In genomic region chr20:33387177-33387576, GRCh38 we compare ENCODE assay signal across 15 cellular contexts. TPM values are rescaled to one million over a fixed set of nuclear protein-coding genes. Genes with fewer than 3 reads are reported as not detected.
A peak's percentile ranks its signal among the peaks of the same experiment; 100 is the strongest.
DNase-seq lines count a peak whose midpoint lies in the region; ATAC-seq and TF ChIP-seq lines count a peak whose summit lies in the region.
"Had no signal": no experiment of that assay in that cellular context is flagged by ENCODE, and none has a peak within 500 bp of the region (broad histone marks: within the 10 kb centered on the region; RNA-seq: fewer than 3 reads in every experiment).

No MANE protein-coding gene starts in this region.

- H3K4ac ChIP-seq in mesenchymal stem cell (ENCODE audit: low read depth in 1 of 2, low read length in 2 of 2) = no peak overlapping the region

- POLR2A ChIA-PET in PC-3 (lab: Charles Lee; ENCODE audit: unreplicated experiment) = interaction anchor here (0.5 kb wide), 1 partner anchor 13 kb away, joined by 6 read pairs; no protein-coding TSS in a partner anchor
- POLR2A ChIA-PET in CD4-positive, alpha-beta memory T cell (lab: Charles Lee; ENCODE audit: partially characterized antibody) = no interaction called here

- intact Hi-C loops in PC-3 (cut with micrococcal nuclease) = no loop called here
- intact Hi-C loops in CD4-positive, alpha-beta memory T cell (cut with micrococcal nuclease) = no loop called here

- H3K9me3 ChIP-seq in PC-3 (ENCODE audit: low read length) (no peaks in the 10 kb centered on the region), mesenchymal stem cell (ENCODE audit: control insufficient read depth, low read length) (no peaks in the 10 kb centered on the region)
- no peaks in the 10 kb centered on the region for H3K9me3 ChIP-seq in CD4-positive, alpha-beta memory T cell (ENCODE audit: control insufficient read depth in 1 of 2, low read length in 2 of 2)
- H3K9me3 ChIP-seq: body of pancreas had no signal

- no peak overlapping the region for H4K8ac ChIP-seq in mesenchymal stem cell (ENCODE audit: low read length)

- H3K4me1 ChIP-seq in PC-3 (ENCODE audit: insufficient read depth, low read length) = no peaks in the 10 kb centered on the region
- peaks cover 1% of the 10 kb centered on the region for H3K4me1 ChIP-seq in mesenchymal stem cell (ENCODE audit: control insufficient read depth, insufficient read depth, low read depth, low read length)
- no peaks in the 10 kb centered on the region for H3K4me1 ChIP-seq in CD4-positive, alpha-beta memory T cell (ENCODE audit: insufficient read depth, low read length)
- H3K4me1 ChIP-seq: body of pancreas had no signal

- no peaks in the 10 kb centered on the region for H3F3A ChIP-seq in PC-3 (ENCODE audit: low read length, unreplicated experiment)

- no peak overlapping the region for H2BK12ac ChIP-seq in mesenchymal stem cell (ENCODE audit: low read length in 2 of 2)

- no peak for TF ChIP-seq CTCF in PC-3 (conservative IDR thresholded peaks at IDR 0.05; ENCODE audit: low read depth, low read length)

- no peaks in the 10 kb centered on the region for H3K27me3 ChIP-seq in PC-3 (ENCODE audit: low read length)
- no peaks in the 10 kb centered on the region for H3K27me3 ChIP-seq in mesenchymal stem cell (ENCODE audit: control insufficient read depth in 1 of 2, insufficient read depth in 1 of 2, low read length in 2 of 2)
- no peaks in the 10 kb centered on the region for H3K27me3 ChIP-seq in CD4-positive, alpha-beta memory T cell (ENCODE audit: insufficient read depth, low read length)
- H3K27me3 ChIP-seq: BLaER1 treated with 17β-estradiol and CSF1 and Interleukin-3, amounts not matched to agents 10 nM and 100 nM; body of pancreas had no signal

- peak; percentile 73 for ATAC-seq in PC-3
- ATAC-seq: body of pancreas; stimulated activated naive CD8-positive, alpha-beta T cell treated with anti-CD3 and anti-CD28 coated beads, Interleukin-15, Interleukin-2, amounts not matched to agents 100 U/mL and 50 U/mL, for 24 hours had no signal

- H3K79me2 ChIP-seq in PC-3 (ENCODE audit: low read length) = no peaks in the 10 kb centered on the region

- H2AK5ac ChIP-seq in mesenchymal stem cell (ENCODE audit: low read length, severe bottlenecking) = no peak overlapping the region

- TF ChIP-seq POLR2A in erythroblast (IDR thresholded peaks at IDR 0.05; ENCODE audit: low read length) = peak; percentile 39

- no peaks in the 10 kb centered on the region for H3K9me3 Mint-ChIP-seq in CD4-positive, alpha-beta memory T cell
- H3K9me3 Mint-ChIP-seq: activated CD4-positive, alpha-beta T cell treated with anti-CD3 and anti-CD28 coated beads, Interleukin-2, amount 10 ng/mL, durations not matched to agents 7 days and 5 days had no signal

- H3K4me3 ChIP-seq in PC-3 (ENCODE audit: low read length) (no peak overlapping the region), mesenchymal stem cell (ENCODE audit: insufficient read depth in 1 of 2, low read depth in 1 of 2, low read length in 2 of 2) (no peak overlapping the region)
- H3K4me3 ChIP-seq in CD4-positive, alpha-beta memory T cell (ENCODE audit: low read length in 2 of 2) = no peak overlapping the region
- H3K4me3 ChIP-seq: BLaER1 treated with 17β-estradiol and CSF1 and Interleukin-3, amounts not matched to agents 10 nM and 100 nM; body of pancreas had no signal

- DNase-seq in Caki2 (ENCODE audit: low read depth) (peak; percentile 88), PC-3 (no peak), erythroblast (lab: John Stamatoyannopoulos, UW) (no peak), mesenchymal stem cell (peak; percentile 86), Ammon's horn (ENCODE audit: low spot score) (no peak), NCI-H510A (lab: John Stamatoyannopoulos, UW) (no peak)
- no peak for DNase-seq in activated CD4-positive, alpha-beta T cell treated with anti-CD3 and anti-CD28 coated beads for 1 hour
- no peak for DNase-seq in CD4-positive, alpha-beta memory T cell
- DNase-seq: activated CD4-positive, alpha-beta T cell treated with anti-CD3 and anti-CD28 coated beads, Interleukin-2, amount 10 ng/mL, durations not matched to agents 7 days and 5 days; body of pancreas; HCEC 1CT; NCI-H1694; stimulated activated CD4-positive, alpha-beta T cell treated with anti-CD3 and anti-CD28 coated beads, Interleukin-4, amount 100 ng/mL, for 1 hour; stimulated activated naive CD8-positive, alpha-beta T cell treated with anti-CD3 and anti-CD28 coated beads, Interleukin-15, Interleukin-2, amounts not matched to agents 100 U/mL and 50 U/mL, for 24 hours had no signal

- no peak overlapping the region for H2BK5ac ChIP-seq in mesenchymal stem cell (ENCODE audit: low read depth, low read length, poor library complexity, severe bottlenecking)

- no peaks in the 10 kb centered on the region for H3K9me2 ChIP-seq in PC-3 (replicated peaks; ENCODE audit: low read length)

- no peak overlapping the region for H3K18ac ChIP-seq in mesenchymal stem cell (ENCODE audit: low read depth in 1 of 2, low read length in 2 of 2)

- no peak overlapping the region for H2AFZ ChIP-seq in PC-3 (ENCODE audit: low read length)
- no peak overlapping the region for H2AFZ ChIP-seq in mesenchymal stem cell (ENCODE audit: low read depth, low read length)

- H3K4me1 Mint-ChIP-seq in CD4-positive, alpha-beta memory T cell = peaks cover 0 to 6% (median under 1%) of the 10 kb centered on the region in 4 donors
- H3K4me1 Mint-ChIP-seq: activated CD4-positive, alpha-beta T cell treated with anti-CD3 and anti-CD28 coated beads, Interleukin-2, amount 10 ng/mL, durations not matched to agents 7 days and 5 days had no signal

- H3K4me3 Mint-ChIP-seq in CD4-positive, alpha-beta memory T cell = no peak overlapping the region
- H3K4me3 Mint-ChIP-seq: activated CD4-positive, alpha-beta T cell treated with anti-CD3 and anti-CD28 coated beads, Interleukin-2, amount 10 ng/mL, durations not matched to agents 7 days and 5 days had no signal

- H3K14ac ChIP-seq in mesenchymal stem cell (ENCODE audit: low read length in 2 of 2) = no peak overlapping the region

- no peak overlapping the region for H3K23ac ChIP-seq in mesenchymal stem cell (ENCODE audit: low read length in 2 of 2)

- CTCF ChIA-PET in PC-3 (lab: Charles Lee) = no interaction called here
- CTCF ChIA-PET in CD4-positive, alpha-beta memory T cell (lab: Charles Lee; ENCODE audit: partially characterized antibody) = no interaction called here

- H3K4me2 ChIP-seq in PC-3 (ENCODE audit: low read length) (no peak overlapping the region), mesenchymal stem cell (ENCODE audit: low read length, poor library complexity, severe bottlenecking) (no peak overlapping the region)
- H3K4me2 ChIP-seq: BLaER1 treated with 17β-estradiol and CSF1 and Interleukin-3, amounts not matched to agents 10 nM and 100 nM had no signal

- no peak overlapping the region for H3K27ac ChIP-seq in PC-3 (ENCODE audit: low read length)
- no peak overlapping the region for H3K27ac ChIP-seq in mesenchymal stem cell (ENCODE audit: low read length, poor library complexity, severe bottlenecking)
- H3K27ac ChIP-seq in CD4-positive, alpha-beta memory T cell (ENCODE audit: low read depth, low read length) = no peak overlapping the region
- H3K27ac ChIP-seq: BLaER1 treated with 17β-estradiol and CSF1 and Interleukin-3, amounts not matched to agents 10 nM and 100 nM; body of pancreas had no signal

- H2BK15ac ChIP-seq in mesenchymal stem cell (ENCODE audit: low read depth, poor library complexity, severe bottlenecking) = no peak overlapping the region

- H3K79me1 ChIP-seq in mesenchymal stem cell (replicated peaks; ENCODE audit: low read length, poor library complexity, severe bottlenecking) = no peaks in the 10 kb centered on the region

- H4K91ac ChIP-seq in mesenchymal stem cell (ENCODE audit: low read length) = no peak overlapping the region

- H3K27me3 Mint-ChIP-seq in CD4-positive, alpha-beta memory T cell = no peaks in the 10 kb centered on the region
- H3K27me3 Mint-ChIP-seq: activated CD4-positive, alpha-beta T cell treated with anti-CD3 and anti-CD28 coated beads, Interleukin-2, amount 10 ng/mL, durations not matched to agents 7 days and 5 days had no signal

- no TSS peak for BruUV-seq in PC-3 (replicated peaks; lab: Mats Ljungman, UMichigan)

- 76% methylated on average over 7 of the region's 7 CpGs for WGBS in mesenchymal stem cell

- H2BK120ac ChIP-seq in mesenchymal stem cell (ENCODE audit: low read depth, low read length) = no peak overlapping the region

- peak overlapping the region in 1 of 7 donors; percentile 31 for H3K27ac Mint-ChIP-seq in CD4-positive, alpha-beta memory T cell
- H3K27ac Mint-ChIP-seq: activated CD4-positive, alpha-beta T cell treated with anti-CD3 and anti-CD28 coated beads, Interleukin-2, amount 10 ng/mL, durations not matched to agents 7 days and 5 days had no signal

- in situ Hi-C loops in Caki2 (cut with HindIII; ENCODE audit: low pct_unique_long_range_greater_than_20kb, low sequenced_read_pairs) = no loop called here

- H3K9ac ChIP-seq in PC-3 (ENCODE audit: low read length) (no peak overlapping the region), mesenchymal stem cell (ENCODE audit: low read length) (no peak overlapping the region)
- H3K9ac ChIP-seq: BLaER1 treated with 17β-estradiol and CSF1 and Interleukin-3, amounts not matched to agents 10 nM and 100 nM had no signal

- H4K20me1 ChIP-seq in PC-3 (ENCODE audit: low read length) = no peaks in the 10 kb centered on the region

- H3K36me3 ChIP-seq in PC-3 (ENCODE audit: low read depth, low read length) (peaks cover 26% of the 10 kb centered on the region), mesenchymal stem cell (ENCODE audit: control insufficient read depth in 1 of 2, insufficient read depth in 2 of 2, low read depth in 1 of 2, low read length in 2 of 2) (peaks cover 29 to 55% of the 10 kb centered on the region in 2 experiments)
- H3K36me3 ChIP-seq in CD4-positive, alpha-beta memory T cell (ENCODE audit: insufficient read depth, low read length) = peaks cover 35% of the 10 kb centered on the region

- peaks cover 55 to 57% of the 10 kb centered on the region in 2 donors for H3K36me3 Mint-ChIP-seq in CD4-positive, alpha-beta memory T cell

RNA-seq across cellular contexts. Expression of gene CDK5RAP1, which starts 14.1 kb away (rescaled TPM):
- 31.0 and 32.3 TPM in 2 replicates for total RNA-seq in Caki2 (2014; rRNA removed; shearing (Covaris generic); ENCODE audit: low replicate concordance)
- 31.2 and 53.4 TPM in 2 replicates for total RNA-seq in PC-3 (2014; rRNA removed)
- 12.9 TPM for polyA plus RNA-seq in mesenchymal stem cell (2013, experiment 1 of 2)
- 12.4 TPM for polyA plus RNA-seq in mesenchymal stem cell (2013, experiment 2 of 2)
- total RNA-seq in CD4-positive, alpha-beta memory T cell = 10 to 100 TPM; 50.9 to 51.8 TPM
- polyA plus RNA-seq in CD4-positive, alpha-beta memory T cell = 10 to 100 TPM; 39.8 to 41.8 TPM

RNA-seq across cellular contexts. Expression of gene SNTA1, which starts 56.4 kb away (rescaled TPM):
- total RNA-seq in Caki2 (2014; rRNA removed; shearing (Covaris generic); ENCODE audit: low replicate concordance) = 49.5 and 52.1 TPM in 2 replicates
- total RNA-seq in PC-3 (2014; rRNA removed) = 25.9 and 29.4 TPM in 2 replicates
- polyA plus RNA-seq in mesenchymal stem cell (2013, experiment 1 of 2) = 14.6 TPM
- 14.4 TPM for polyA plus RNA-seq in mesenchymal stem cell (2013, experiment 2 of 2)
- 1 to 10 TPM; 5.1 to 5.7 TPM for total RNA-seq in CD4-positive, alpha-beta memory T cell
- polyA plus RNA-seq in CD4-positive, alpha-beta memory T cell = 1 to 10 TPM; 7.2 to 9.2 TPM

Comparison
In these comparisons a context has a peak if more than half of its experiments do, and no peak if none do; other contexts are left out.
1. DNase-seq: peak in Caki2 (single experiment) and mesenchymal stem cell (single experiment); none in PC-3 (single experiment), erythroblast (0 of 2), Ammon's horn (single experiment), activated CD4-positive, alpha-beta T cell treated with anti-CD3 and anti-CD28 coated beads for 1 hour (single experiment), NCI-H510A (single experiment) and CD4-positive, alpha-beta memory T cell (0 of 5).